Comparison of ENCODE assay signal across 8 cellular contexts in genomic region chr2:86195055-86195807, GRCh38. TPM values are rescaled to one million over a fixed set of nuclear protein-coding genes. Genes with fewer than 3 reads are reported as not detected.
DNase-seq lines count a peak whose midpoint lies in the region; ATAC-seq and TF ChIP-seq lines count a peak whose summit lies in the region.

IMMT (minus strand) TSS chr2:86195462; CDS start chr2:86195382, 80 bp downstream.

- peaks cover 15% of the 10 kb centered on the region for H3K36me3 Mint-ChIP-seq in activated CD4-positive, alpha-beta memory T cell treated with anti-CD3 and anti-CD28 coated beads for 36 hours

- ATAC-seq in GM19395 (IDR thresholded peaks at IDR 0.05; ENCODE audit: unreplicated experiment): peak; percentile 81
- peak; percentile 70 for ATAC-seq in HG03565 (IDR thresholded peaks at IDR 0.05; ENCODE audit: unreplicated experiment)

- peak in 1 of 2 donors; percentile 3 for TF ChIP-seq POLR2A in lower leg skin (IDR thresholded peaks at IDR 0.05)

- H3K4me1 Mint-ChIP-seq in activated CD4-positive, alpha-beta memory T cell treated with anti-CD3 and anti-CD28 coated beads for 36 hours (ENCODE audit: low read depth): peaks cover 39% of the 10 kb centered on the region

- CTCF ChIA-PET in activated CD4-positive, alpha-beta memory T cell treated with anti-CD3 and anti-CD28 coated beads for 36 hours (lab: Charles Lee): interaction anchor here (1.2 to 1.7 kb wide), 3 partner anchors 10 to 107 kb away, joined by 3 to 4 read pairs (median 4); no protein-coding TSS in a partner anchor

- WGBS in lower leg skin, 2 donors: 0% methylated on average over 40 to 53 of the region's 74 CpGs

- no peaks in the 10 kb centered on the region for H3K9me3 Mint-ChIP-seq in activated CD4-positive, alpha-beta memory T cell treated with anti-CD3 and anti-CD28 coated beads for 36 hours

- POLR2A ChIA-PET in activated CD4-positive, alpha-beta memory T cell treated with anti-CD3 and anti-CD28 coated beads for 36 hours (lab: Charles Lee): interaction anchor here (0.8 to 1.6 kb wide), 6 partner anchors 10 to 247 kb away, joined by 3 to 10 read pairs (median 7); partner anchors contain the start of genes KDM3A, POLR1A and PTCD3

- H3K27ac ChIP-seq in C4-2B (peak within 1 kb of the TSS; percentile 87), dorsolateral prefrontal cortex (peak within 1 kb of the TSS; percentile 63 to 99 (median 97))

- peak within 1 kb of the TSS; percentile 88 for H3K27ac Mint-ChIP-seq in activated CD4-positive, alpha-beta memory T cell treated with anti-CD3 and anti-CD28 coated beads for 36 hours

- DNase-seq in NCI-H774 (lab: John Stamatoyannopoulos, UW) (peak; percentile 93), dorsolateral prefrontal cortex (peak; percentile 92 to 99 (median 96)), lower leg skin (ENCODE audit: low spot score in 2 of 2) (peak; percentile 91 to 99)
- peak; percentile 96 for DNase-seq in activated CD4-positive, alpha-beta memory T cell treated with anti-CD3 and anti-CD28 coated beads for 36 hours
- DNase-seq in stimulated activated CD4-positive, alpha-beta T cell treated with anti-CD3 and anti-CD28 coated beads, Interleukin-4, amount 100 ng/mL, for 48 hours (ENCODE audit: low read depth in 2 of 2): peak; percentile 91 to 93

- H3K27me3 ChIP-seq in dorsolateral prefrontal cortex: no peaks in the 10 kb centered on the region

- H3K27me3 Mint-ChIP-seq in activated CD4-positive, alpha-beta memory T cell treated with anti-CD3 and anti-CD28 coated beads for 36 hours: no peaks in the 10 kb centered on the region

- H3K4me3 Mint-ChIP-seq in activated CD4-positive, alpha-beta memory T cell treated with anti-CD3 and anti-CD28 coated beads for 36 hours: peak within 1 kb of the TSS; percentile 91

- H3K4me3 ChIP-seq in dorsolateral prefrontal cortex (peak within 1 kb of the TSS; percentile 57 to 100 (median 97)), lower leg skin (ENCODE audit: low read depth, poor library complexity, severe bottlenecking) (peak within 1 kb of the TSS; percentile 87)

- intact Hi-C loops in activated CD4-positive, alpha-beta memory T cell treated with anti-CD3 and anti-CD28 coated beads for 36 hours (cut with micrococcal nuclease): loop anchor here (1.0 to 10.0 kb wide), 6 partner anchors 88 to 427 kb away; partner anchors contain the start of genes CHMP3, PTCD3 and RNF103
- intact Hi-C loops in dorsolateral prefrontal cortex (cut with DNase I) (loop anchor here (5.0 to 10.0 kb wide), 3 partner anchors 88 to 247 kb away; partner anchors contain the start of genes POLR1A (in 2 of the 2), PTCD3 (in 2 of the 2) and KDM3A (in 1 of the 2)), lower leg skin (cut with DNase I; ENCODE audit: low total_unique reads) (no loop called here)

- no peak for TF ChIP-seq CTCF in C4-2B (conservative IDR thresholded peaks at IDR 0.05)
- TF ChIP-seq CTCF in dorsolateral prefrontal cortex (IDR thresholded peaks at IDR 0.05 in 54 of 56, conservative IDR thresholded peaks at IDR 0.05 in 2 of 56; ENCODE audit: low read depth in 1 of 56, partially characterized antibody in 56 of 56): peak in 28 of 56 donors; percentile 6 to 44 (median 22)
- peak in 1 of 3 donors; percentile 10 for TF ChIP-seq CTCF in lower leg skin (IDR thresholded peaks at IDR 0.05)

RNA-seq across cellular contexts. Expression of gene IMMT, which starts in this region (rescaled TPM):
- 100 to 1,000 TPM; 170 to 172 TPM for total RNA-seq in activated CD4-positive, alpha-beta memory T cell treated with anti-CD3 and anti-CD28 coated beads for 36 hours
- 100 to 1,000 TPM in 3 of 120 experiments, 10 to 100 TPM in 117; 46.6 to 117 (median 78.3) TPM for total RNA-seq in dorsolateral prefrontal cortex
- 10 to 100 TPM; 45.8 to 56.4 (median 48.8) TPM for total RNA-seq in lower leg skin

Comparison
In these comparisons a context has a peak if more than half of its experiments do, and no peak if none do; other contexts are left out.
1. Peak in every context shown above with its lines: DNase-seq, ATAC-seq, H3K4me3 ChIP-seq and H3K27ac ChIP-seq.